ENCODE assay signal across 1 cellular context in the genomic region with DNA sequence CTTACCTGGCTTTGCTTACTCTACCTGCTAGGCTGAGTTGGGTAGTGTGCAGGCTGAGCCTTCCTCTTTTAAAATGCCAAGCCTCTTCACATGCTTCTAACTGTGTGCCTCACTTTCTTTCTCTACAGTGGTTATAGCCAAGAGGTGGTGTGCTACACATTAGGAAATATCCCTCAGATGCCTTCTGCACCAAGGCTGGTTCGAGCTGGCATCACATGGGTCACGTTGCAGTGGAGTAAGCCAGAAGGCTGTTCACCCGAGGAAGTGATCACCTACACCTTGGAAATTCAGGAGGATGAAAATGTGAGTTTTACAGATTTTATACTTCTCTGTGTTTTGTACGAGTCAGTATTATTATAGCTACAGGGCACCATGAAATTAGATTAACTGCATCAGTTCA.
TF ChIP-seq lines count a peak whose summit lies in the region.

No MANE protein-coding gene starts in this region.

TF ChIP-seq in HepG2, 621 proteins besides CTCF, POLR2A, EP300 and RAD21 (continued from another document):
- TF ChIP-seq ZEB1 (IDR thresholded peaks at IDR 0.05; ENCODE audit: insufficient replicate concordance, low read depth) (no peak), SSRP1 (CRISPR knock-in tag; IDR thresholded peaks at IDR 0.05) (peak; percentile 89; the same call in 1 of the 2 replicates), SOX5 (CRISPR knock-in tag; IDR thresholded peaks at IDR 0.05; ENCODE audit: borderline replicate concordance) (no peak), ZSCAN21 (CRISPR knock-in tag; IDR thresholded peaks at IDR 0.05; ENCODE audit: borderline replicate concordance) (no peak), GATAD1 (CRISPR knock-in tag; IDR thresholded peaks at IDR 0.05) (no peak), ZNF343 (CRISPR knock-in tag; IDR thresholded peaks at IDR 0.05) (no peak), SP2 (CRISPR knock-in tag; IDR thresholded peaks at IDR 0.05) (no peak), ZNF234 (CRISPR knock-in tag; conservative IDR thresholded peaks at IDR 0.05) (no peak), MED8 (CRISPR knock-in tag; IDR thresholded peaks at IDR 0.05; ENCODE audit: insufficient replicate concordance) (no peak), SATB2 (CRISPR knock-in tag; IDR thresholded peaks at IDR 0.05) (no peak), PAF1 (CRISPR knock-in tag; IDR thresholded peaks at IDR 0.05) (peak; percentile 36; the same call in 1 of the 2 replicates), RBM22 (optimal IDR thresholded peaks at IDR 0.05; ENCODE audit: low read length) (peak; percentile 99), POLR2AphosphoS5 (IDR thresholded peaks at IDR 0.05; ENCODE audit: low read depth, low read length) (0 out of 2 replicates have a peak, but pooled peaks have one; percentile 14), ZNF264 (CRISPR knock-in tag; IDR thresholded peaks at IDR 0.05) (no peak), ZNF33A (CRISPR knock-in tag; IDR thresholded peaks at IDR 0.05; ENCODE audit: borderline replicate concordance) (no peak)
